In the genomic region with DNA sequence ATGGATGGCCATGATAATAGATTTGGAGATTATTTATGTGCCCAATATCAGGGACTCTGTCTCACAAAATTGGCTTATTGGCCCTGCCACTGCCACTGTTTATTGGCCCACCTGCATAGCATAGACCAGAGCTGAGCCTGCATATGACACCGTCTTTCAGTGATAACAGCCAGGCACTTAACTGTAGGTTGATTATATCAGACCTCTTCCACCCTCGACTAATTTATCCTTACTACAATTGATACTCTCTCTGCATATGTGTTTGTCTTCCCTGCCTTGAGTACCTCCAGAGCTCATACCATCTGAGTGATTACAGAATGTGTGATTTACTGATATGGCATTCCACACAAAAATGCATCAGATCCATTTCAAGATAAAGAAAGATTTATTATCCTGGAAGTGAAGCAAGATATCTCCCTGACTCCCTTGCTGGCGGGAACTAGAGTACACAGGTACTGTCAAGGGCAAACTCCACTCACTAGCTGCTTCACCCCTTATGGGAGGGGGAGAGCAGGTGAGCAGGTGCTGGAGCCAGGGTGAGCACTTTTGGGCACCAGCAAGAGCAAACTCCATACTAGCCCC, we compare ENCODE assay signal across 26 cellular contexts.
"Had no signal": no experiment of that assay in that cellular context is flagged by ENCODE, and none has a peak within 500 bp of the region (broad histone marks: within the 10 kb centered on the region; RNA-seq: fewer than 3 reads in every experiment).

No MANE protein-coding gene starts in this region.

- ATAC-seq: left lung, lower lobe of right lung, natural killer cell, right cardiac atrium, T-cell had no signal

- H3K36me3 Mint-ChIP-seq: natural killer cell, neural progenitor cell, T-cell had no signal

- H3K4me2 ChIP-seq: neural progenitor cell had no signal

- H3K4me3 Mint-ChIP-seq: activated CD4-positive, alpha-beta T cell treated with anti-CD3 and anti-CD28 coated beads for 36 hours; activated naive CD8-positive, alpha-beta T cell treated with anti-CD3 and anti-CD28 coated beads, Interleukin-2, amount 10 ng/mL, durations not matched to agents 7 days and 5 days; central memory CD8-positive, alpha-beta T cell; natural killer cell; neural progenitor cell; T-cell had no signal

- H3K9me3 ChIP-seq: esophagus squamous epithelium, lower lobe of right lung, suprapubic skin, tibial artery, uterus had no signal

- H3K27me3 Mint-ChIP-seq: activated CD4-positive, alpha-beta T cell treated with anti-CD3 and anti-CD28 coated beads for 36 hours; activated naive CD8-positive, alpha-beta T cell treated with anti-CD3 and anti-CD28 coated beads, Interleukin-2, amount 10 ng/mL, durations not matched to agents 7 days and 5 days; central memory CD8-positive, alpha-beta T cell had no signal

- H3K9ac ChIP-seq: neural progenitor cell had no signal

- DNase-seq: activated CD4-positive, alpha-beta T cell treated with anti-CD3 and anti-CD28 coated beads for 36 hours; activated CD4-positive, alpha-beta T cell treated with anti-CD3 and anti-CD28 coated beads, Interleukin-2, amount 50 U/mL, for 48 hours; activated CD4-positive, CD25-positive, alpha-beta regulatory T cell; activated CD8-positive, alpha-beta memory T cell treated with anti-CD3 and anti-CD28 coated beads for 24 hours; activated effector memory CD4-positive, alpha-beta T cell treated with Interleukin-2 at 50 U/mL for 16 hours; activated naive CD4-positive, alpha-beta T cell treated with Interleukin-2 at 50 U/mL for 16 hours; activated naive CD8-positive, alpha-beta T cell treated with anti-CD3 and anti-CD28 coated beads, Interleukin-2, amount 10 ng/mL, durations not matched to agents 7 days and 5 days; amniotic stem cell; effector CD8-positive, alpha-beta T cell; esophagus squamous epithelium; foreskin melanocyte; left lung; lower lobe of right lung; natural killer cell; occipital lobe; posterior cingulate gyrus; right cardiac atrium; spleen; stimulated activated naive CD4-positive, alpha-beta T cell; T-cell; tibial artery; uterus had no signal

- H3K27me3 ChIP-seq: esophagus squamous epithelium, left lung, spleen, suprapubic skin, tibial artery, uterus had no signal

- H3K4me1 ChIP-seq: esophagus squamous epithelium, left lung, lower lobe of right lung, neural progenitor cell, suprapubic skin, tibial artery, uterus had no signal

- H3K27ac Mint-ChIP-seq: activated CD4-positive, alpha-beta T cell treated with anti-CD3 and anti-CD28 coated beads for 36 hours; activated naive CD8-positive, alpha-beta T cell treated with anti-CD3 and anti-CD28 coated beads, Interleukin-2, amount 10 ng/mL, durations not matched to agents 7 days and 5 days; natural killer cell; neural progenitor cell; T-cell had no signal

- H3K36me3 ChIP-seq: esophagus squamous epithelium, left lung, lower lobe of right lung, neural progenitor cell, spleen, suprapubic skin, tibial artery, uterus had no signal

- H3K27ac ChIP-seq: epithelial cell of prostate, esophagus squamous epithelium, left lung, lower lobe of right lung, neural progenitor cell, spleen, suprapubic skin, tibial artery, uterus had no signal

- H2AFZ ChIP-seq: neural progenitor cell had no signal

- H3K9me3 Mint-ChIP-seq: natural killer cell, neural progenitor cell had no signal

- H3K4me3 ChIP-seq: esophagus squamous epithelium, left lung, lower lobe of right lung, neural progenitor cell, spleen, suprapubic skin, tibial artery, uterus had no signal

- H3K4me1 Mint-ChIP-seq: central memory CD8-positive, alpha-beta T cell; natural killer cell; neural progenitor cell had no signal
